In the genomic region with DNA sequence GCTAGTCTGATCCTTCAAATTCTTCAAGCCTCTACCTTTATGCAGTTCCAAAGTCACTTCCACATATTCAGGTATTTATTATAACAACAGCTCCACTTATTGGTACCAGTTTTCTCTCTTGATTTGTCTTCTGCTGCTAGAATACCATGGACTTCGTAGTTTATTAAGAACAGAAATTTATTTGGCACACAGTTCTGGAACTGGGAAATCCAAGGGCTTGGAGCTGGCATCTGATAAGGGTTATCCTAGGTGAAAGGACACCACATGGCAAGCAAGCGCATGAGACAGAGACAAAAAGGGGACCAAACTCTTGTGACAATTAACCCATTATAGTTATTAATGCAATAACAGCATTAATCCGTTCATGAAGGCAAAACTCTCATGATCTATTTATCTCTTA, we compare ENCODE assay signal across 27 cellular contexts.
"Had no signal": no experiment of that assay in that cellular context is flagged by ENCODE, and none has a peak within 500 bp of the region (broad histone marks: within the 10 kb centered on the region; RNA-seq: fewer than 3 reads in every experiment).

No MANE protein-coding gene starts in this region.

- H3K4me1 ChIP-seq: neural progenitor cell, parathyroid adenoma, psoas muscle, right lobe of liver, sigmoid colon, stomach, thyroid gland, tibial nerve, upper lobe of left lung, vagina had no signal

- ATAC-seq: psoas muscle; right cardiac atrium; right lobe of liver; stimulated activated effector memory CD8-positive, alpha-beta T cell treated with anti-CD3 and anti-CD28 coated beads, Interleukin-12 subunit alpha, Interleukin-12 subunit beta, amount 100 ng/mL, for 72 hours; stimulated activated naive B cell treated with anti-CD40 and anti-IgM and Interleukin-4, amounts not matched to agents 10 μg/mL and 1 μg/mL and 100 μg/mL, for 72 hours had no signal

- H3K36me3 ChIP-seq: neural progenitor cell, ovary, right lobe of liver, sigmoid colon, stomach, thoracic aorta, thyroid gland, tibial nerve, upper lobe of left lung, vagina had no signal

- H3K4me2 ChIP-seq: neural progenitor cell had no signal

- H3K27me3 ChIP-seq: neural progenitor cell, ovary, right lobe of liver, sigmoid colon, stomach, thyroid gland, tibial nerve, upper lobe of left lung, vagina had no signal

- H2AFZ ChIP-seq: neural progenitor cell, parathyroid adenoma had no signal

- DNase-seq: occipital lobe; ovary; posterior cingulate gyrus; psoas muscle; right cardiac atrium; right lobe of liver; sigmoid colon; small intestine; stimulated activated CD4-positive, alpha-beta T cell treated with anti-CD3 and anti-CD28 coated beads, Interleukin-15, amount 100 ng/mL, for 24 hours; stimulated activated CD4-positive, alpha-beta T cell treated with anti-CD3 and anti-CD28 coated beads, Interleukin-2, amount 100 ng/mL, for 24 hours; stimulated activated CD4-positive, alpha-beta T cell treated with anti-CD3 and anti-CD28 coated beads, Interleukin-2, amount 100 ng/mL, for 48 hours; stimulated activated CD4-positive, alpha-beta T cell treated with anti-CD3 and anti-CD28 coated beads, Interleukin-4, amount 100 ng/mL, for 24 hours; stimulated activated naive B cell treated with anti-CD40 and anti-IgM and Interleukin-4, amounts not matched to agents 10 μg/mL and 1 μg/mL and 100 μg/mL, for 72 hours; stimulated activated naive CD4-positive, alpha-beta T cell treated with Interleukin-2 at 50 U/mL for 16 hours; stomach; thyroid gland; trophoblast cell; upper lobe of left lung had no signal

- H3K27ac ChIP-seq: neural progenitor cell, ovary, parathyroid adenoma, psoas muscle, right lobe of liver, sigmoid colon, stomach, thoracic aorta, thyroid gland, tibial nerve, upper lobe of left lung, vagina had no signal

- H3K4me3 ChIP-seq: neural progenitor cell, ovary, psoas muscle, right lobe of liver, sigmoid colon, stomach, thoracic aorta, thyroid gland, tibial nerve, upper lobe of left lung, vagina had no signal

- H3K27ac Mint-ChIP-seq: nephron; neural progenitor cell; progenitor cell of endocrine pancreas; stimulated activated effector memory CD8-positive, alpha-beta T cell treated with anti-CD3 and anti-CD28 coated beads, Interleukin-12 subunit alpha, Interleukin-12 subunit beta, amount 100 ng/mL, for 72 hours; stimulated activated naive B cell treated with anti-CD40 and anti-IgM and Interleukin-4, amounts not matched to agents 10 μg/mL and 1 μg/mL and 100 μg/mL, for 72 hours; stimulated activated naive CD8-positive, alpha-beta T cell treated with anti-CD3 and anti-CD28 coated beads, Interleukin-15, Interleukin-2, amounts not matched to agents 100 ng/mL and 50 ng/mL, for 24 hours had no signal

- H3K79me2 ChIP-seq: parathyroid adenoma had no signal

- H3K36me3 Mint-ChIP-seq: neural progenitor cell; stimulated activated effector memory CD8-positive, alpha-beta T cell treated with anti-CD3 and anti-CD28 coated beads, Interleukin-12 subunit alpha, Interleukin-12 subunit beta, amount 100 ng/mL, for 72 hours; stimulated activated naive B cell treated with anti-CD40 and anti-IgM and Interleukin-4, amounts not matched to agents 10 μg/mL and 1 μg/mL and 100 μg/mL, for 72 hours had no signal

- H3K4me3 Mint-ChIP-seq: nephron; neural progenitor cell; stimulated activated effector memory CD8-positive, alpha-beta T cell treated with anti-CD3 and anti-CD28 coated beads, Interleukin-12 subunit alpha, Interleukin-12 subunit beta, amount 100 ng/mL, for 72 hours; stimulated activated naive B cell treated with anti-CD40 and anti-IgM and Interleukin-4, amounts not matched to agents 10 μg/mL and 1 μg/mL and 100 μg/mL, for 72 hours; stimulated activated naive CD8-positive, alpha-beta T cell treated with anti-CD3 and anti-CD28 coated beads, Interleukin-15, Interleukin-2, amounts not matched to agents 100 ng/mL and 50 ng/mL, for 24 hours had no signal

- H3K4me1 Mint-ChIP-seq: nephron; neural progenitor cell; stimulated activated effector memory CD8-positive, alpha-beta T cell treated with anti-CD3 and anti-CD28 coated beads, Interleukin-12 subunit alpha, Interleukin-12 subunit beta, amount 100 ng/mL, for 72 hours; stimulated activated naive B cell treated with anti-CD40 and anti-IgM and Interleukin-4, amounts not matched to agents 10 μg/mL and 1 μg/mL and 100 μg/mL, for 72 hours had no signal

- H3K27me3 Mint-ChIP-seq: progenitor cell of endocrine pancreas; stimulated activated naive B cell treated with anti-CD40 and anti-IgM and Interleukin-4, amounts not matched to agents 10 μg/mL and 1 μg/mL and 100 μg/mL, for 72 hours; stimulated activated naive CD8-positive, alpha-beta T cell treated with anti-CD3 and anti-CD28 coated beads, Interleukin-15, Interleukin-2, amounts not matched to agents 100 ng/mL and 50 ng/mL, for 24 hours had no signal

- H3K9me3 Mint-ChIP-seq: nephron, neural progenitor cell had no signal
